23 cellular contexts compared by ENCODE assay signal in genomic region chr2:199869227-199869541, GRCh38. TPM values are rescaled to one million over a fixed set of nuclear protein-coding genes. Genes with fewer than 3 reads are reported as not detected.
DNase-seq lines count a peak whose midpoint lies in the region; ATAC-seq and TF ChIP-seq lines count a peak whose summit lies in the region.
"Had no signal": no experiment of that assay in that cellular context is flagged by ENCODE, and none has a peak within 500 bp of the region (broad histone marks: within the 10 kb centered on the region; RNA-seq: fewer than 3 reads in every experiment).

No MANE protein-coding gene starts in this region.

- peak overlapping the region; percentile 38 for H3K4me3 ChIP-seq in GM23338
- H3K4me3 ChIP-seq in KMS-11 (IDR thresholded peaks at IDR 0.05; ENCODE audit: insufficient read depth, low read depth, low read length): no peak overlapping the region
- H3K4me3 ChIP-seq in iPS-20b (ENCODE audit: low read length): peak overlapping the region; percentile 54
- peak overlapping the region in 1 of 3 donors; percentile 25 for H3K4me3 ChIP-seq in skeletal muscle tissue (ENCODE audit: low read length in 3 of 3)
- H3K4me3 ChIP-seq: A549, GM12878, GM23248 had no signal

- H3K9me3 Mint-ChIP-seq in GM23338: peaks cover 6% of the 10 kb centered on the region
- H3K9me3 Mint-ChIP-seq in natural killer cell treated with Interleukin-12 subunit alpha and Interleukin-12 subunit beta and Interleukin-15 and Interleukin-18, amount 100 ng/mL, for 72 hours: no peaks in the 10 kb centered on the region

- peak overlapping the region; percentile 63 for H3K4me3 Mint-ChIP-seq in GM23338
- no peak overlapping the region for H3K4me3 Mint-ChIP-seq in natural killer cell treated with Interleukin-12 subunit alpha and Interleukin-12 subunit beta and Interleukin-15 and Interleukin-18, amount 100 ng/mL, for 72 hours

- no peaks in the 10 kb centered on the region for H3K79me2 ChIP-seq in GM23338 (replicated peaks; ENCODE audit: insufficient read depth)
- no peaks in the 10 kb centered on the region for H3K79me2 ChIP-seq in KMS-11 (ENCODE audit: insufficient read depth, low read depth)

- no peaks in the 10 kb centered on the region for H3F3A ChIP-seq in GM23338 (replicated peaks; ENCODE audit: low read depth)

- peaks cover 10% of the 10 kb centered on the region for H3K36me3 Mint-ChIP-seq in GM23338 (ENCODE audit: low read depth)
- peaks cover 5% of the 10 kb centered on the region for H3K36me3 Mint-ChIP-seq in natural killer cell treated with Interleukin-12 subunit alpha and Interleukin-12 subunit beta and Interleukin-15 and Interleukin-18, amount 100 ng/mL, for 72 hours

- H3K27me3 ChIP-seq in GM23338 (ENCODE audit: insufficient read depth) (no peaks in the 10 kb centered on the region), KMS-11 (ENCODE audit: insufficient read depth, low read depth) (no peaks in the 10 kb centered on the region), iPS-20b (ENCODE audit: insufficient read depth, low read length) (no peaks in the 10 kb centered on the region), skeletal muscle tissue (ENCODE audit: control insufficient read depth in 3 of 3, insufficient read depth in 3 of 3, low read length in 3 of 3) (no peaks in the 10 kb centered on the region)

- H3K36me3 ChIP-seq in GM23338 (ENCODE audit: insufficient read depth): peaks cover 6% of the 10 kb centered on the region; the same call in 1 of the 2 replicates
- no peaks in the 10 kb centered on the region for H3K36me3 ChIP-seq in KMS-11 (ENCODE audit: insufficient read depth)
- H3K36me3 ChIP-seq in iPS-20b (ENCODE audit: insufficient read depth, low read depth, low read length): peaks cover 3% of the 10 kb centered on the region; the same call in 1 of the 2 replicates
- no peaks in the 10 kb centered on the region for H3K36me3 ChIP-seq in skeletal muscle tissue (ENCODE audit: control insufficient read depth in 3 of 3, insufficient read depth in 3 of 3, low read length in 3 of 3)
- H3K36me3 ChIP-seq: BE2C had no signal

- DNase-seq in GM23338 (ENCODE audit: low spot score) (peak; percentile 77), HuH-7 (ENCODE audit: low spot score) (no peak)
- DNase-seq in natural killer cell treated with Interleukin-12 subunit alpha and Interleukin-12 subunit beta and Interleukin-15 and Interleukin-18, amount 100 ng/mL, for 72 hours (ENCODE audit: low spot score): no peak
- DNase-seq: BE2C, DMS79 treated with DMSO at 0.1 percent for 48 hours, GM23248, Kasumi-1, NCI-H1694, NCI-H2081, NCI-H2171, NCI-H345, NCI-H524, NCI-H774, SIG-M5, SK-N-SH had no signal

- H3K4me1 ChIP-seq in GM23338 (ENCODE audit: insufficient read depth): peaks cover 37% of the 10 kb centered on the region
- H3K4me1 ChIP-seq in KMS-11 (ENCODE audit: low read depth, poor library complexity, severe bottlenecking): peaks cover 43% of the 10 kb centered on the region
- H3K4me1 ChIP-seq in iPS-20b (ENCODE audit: insufficient read depth, low read length): peaks cover 38% of the 10 kb centered on the region; the same call in 1 of the 2 replicates
- peaks cover 0 to 10% (median 0%) of the 10 kb centered on the region in 3 donors for H3K4me1 ChIP-seq in skeletal muscle tissue (ENCODE audit: control insufficient read depth in 3 of 3, insufficient read depth in 3 of 3, low read length in 3 of 3)
- H3K4me1 ChIP-seq: A549, BE2C had no signal

- peak overlapping the region; percentile 99 for H3K27ac Mint-ChIP-seq in GM23338
- H3K27ac Mint-ChIP-seq in natural killer cell treated with Interleukin-12 subunit alpha and Interleukin-12 subunit beta and Interleukin-15 and Interleukin-18, amount 100 ng/mL, for 72 hours: no peak overlapping the region

- H4K20me1 ChIP-seq in GM23338 (replicated peaks; ENCODE audit: insufficient read depth) (no peaks in the 10 kb centered on the region), KMS-11 (ENCODE audit: insufficient read depth) (no peaks in the 10 kb centered on the region)

- peak overlapping the region; percentile 93 for H3K27ac ChIP-seq in GM23338 (ENCODE audit: low read depth)
- H3K27ac ChIP-seq in KMS-11: peak overlapping the region; percentile 28; the same call in 1 of the 2 replicates
- peak overlapping the region; percentile 96 for H3K27ac ChIP-seq in iPS-20b (ENCODE audit: low read length)
- H3K27ac ChIP-seq in skeletal muscle tissue (ENCODE audit: low read depth, low read length): peak overlapping the region; percentile 72
- H3K27ac ChIP-seq: A549, GM23248, HL-60 had no signal

- no peaks in the 10 kb centered on the region for H3K27me3 Mint-ChIP-seq in GM23338 (ENCODE audit: insufficient read depth, low read depth, poor library complexity)
- H3K27me3 Mint-ChIP-seq in natural killer cell treated with Interleukin-12 subunit alpha and Interleukin-12 subunit beta and Interleukin-15 and Interleukin-18, amount 100 ng/mL, for 72 hours: peaks cover 23 to 28% of the 10 kb centered on the region in 2 donors

- H3K9me3 ChIP-seq in iPS-20b (ENCODE audit: insufficient read depth, low read depth, low read length) (peaks cover 8% of the 10 kb centered on the region), skeletal muscle tissue (ENCODE audit: control insufficient read depth in 3 of 3, low read length in 3 of 3) (peaks cover 0 to 2% (median 0%) of the 10 kb centered on the region in 3 donors)
- H3K9me3 ChIP-seq: SK-N-SH had no signal

- ATAC-seq in GM23338: peak; percentile 79
- ATAC-seq in HG03039 (IDR thresholded peaks at IDR 0.05; ENCODE audit: unreplicated experiment): no peak
- ATAC-seq in natural killer cell treated with Interleukin-12 subunit alpha and Interleukin-12 subunit beta and Interleukin-15 and Interleukin-18, amount 100 ng/mL, for 72 hours: no peak
- ATAC-seq: A549, GM12878, Panc1 had no signal

- H3K9ac ChIP-seq in KMS-11 (no peak overlapping the region), iPS-20b (ENCODE audit: low read depth, low read length) (peak overlapping the region; percentile 77), skeletal muscle tissue (ENCODE audit: low read depth in 1 of 3, low read length in 3 of 3) (peak overlapping the region in 2 of 3 donors; percentile 60 to 65)
- H3K9ac ChIP-seq: GM23248, SK-N-SH had no signal

- H3K9me2 ChIP-seq in GM23338 (ENCODE audit: insufficient read depth): no peaks in the 10 kb centered on the region
- H3K9me2 ChIP-seq: SK-N-SH had no signal

- TF ChIP-seq CTCF in GM23338 (conservative IDR thresholded peaks at IDR 0.05; ENCODE audit: low read depth in 2 of 2): no peak
- TF ChIP-seq CTCF in KMS-11 (conservative IDR thresholded peaks at IDR 0.05; ENCODE audit: low read depth, low read length): no peak

- peaks cover 43% of the 10 kb centered on the region for H3K4me1 Mint-ChIP-seq in GM23338
- H3K4me1 Mint-ChIP-seq in natural killer cell treated with Interleukin-12 subunit alpha and Interleukin-12 subunit beta and Interleukin-15 and Interleukin-18, amount 100 ng/mL, for 72 hours (ENCODE audit: low read depth in 2 of 2): no peaks in the 10 kb centered on the region

- H3K4me2 ChIP-seq in GM23338 (peak overlapping the region; percentile 67), KMS-11 (peak overlapping the region; percentile 57)
- H3K4me2 ChIP-seq: A549, SK-N-SH had no signal

- H2AFZ ChIP-seq in GM23338: no peak overlapping the region
- peak overlapping the region; percentile 4; the same call in 1 of the 2 replicates for H2AFZ ChIP-seq in KMS-11 (ENCODE audit: low read depth)
- H2AFZ ChIP-seq: GM23248 had no signal

TF ChIP-seq in GM23338, 12 proteins besides CTCF, POLR2A, EP300 and RAD21:
- TF ChIP-seq ETS1 (IDR thresholded peaks at IDR 0.05): no peak
- TF ChIP-seq ZNF114 (CRISPR knock-in tag; IDR thresholded peaks at IDR 0.05): no peak
- peak; percentile 72; the same call in 1 of the 2 replicates for TF ChIP-seq NANOG (IDR thresholded peaks at IDR 0.05; ENCODE audit: borderline replicate concordance)
- TF ChIP-seq JUNB (IDR thresholded peaks at IDR 0.05; ENCODE audit: unreplicated experiment): no peak
- TF ChIP-seq STAT1 (IDR thresholded peaks at IDR 0.05; ENCODE audit: unreplicated experiment): no peak

RNA-seq across cellular contexts. Expression of gene FTCDNL1, which starts 18.2 kb away (rescaled TPM):
- total RNA-seq in GM23338 (2014; rRNA removed; shearing (Covaris generic)): 1.7 and 3.3 TPM in 2 replicates
- polyA plus RNA-seq in GM23338 (2016; fragmentation: Nextera tagmentation; extraction: Ambion mirVana): 2.0 and 2.3 TPM in 2 replicates
- 1.0 TPM for total RNA-seq in skeletal muscle tissue
- 1 to 10 TPM in 1 of 2 donors, under 1 TPM in 1; 0.48 to 2.2 TPM for total RNA-seq in natural killer cell treated with Interleukin-12 subunit alpha and Interleukin-12 subunit beta and Interleukin-15 and Interleukin-18, amount 100 ng/mL, for 72 hours
- polyA plus RNA-seq: SK-N-SH had no signal

RNA-seq across cellular contexts. Expression of gene C2orf69, which starts 41.9 kb away (rescaled TPM):
- 36.6 and 39.2 TPM in 2 replicates for total RNA-seq in GM23338 (2014; rRNA removed; shearing (Covaris generic))
- polyA plus RNA-seq in GM23338 (2016; fragmentation: Nextera tagmentation; extraction: Ambion mirVana): 31.2 and 33.4 TPM in 2 replicates
- total RNA-seq in skeletal muscle tissue: 7.3 TPM
- 10 to 100 TPM; 13.5 to 22.1 TPM for total RNA-seq in natural killer cell treated with Interleukin-12 subunit alpha and Interleukin-12 subunit beta and Interleukin-15 and Interleukin-18, amount 100 ng/mL, for 72 hours

Comparison
In these comparisons a context has a peak if more than half of its experiments do, and no peak if none do; other contexts are left out.
1. H3K27ac ChIP-seq: peak in every context shown above with its lines; median percentile 96 in iPS-20b; 93 in GM23338; 72 in skeletal muscle tissue; 28 in KMS-11.